8 cellular contexts compared by ENCODE assay signal in the genomic region with DNA sequence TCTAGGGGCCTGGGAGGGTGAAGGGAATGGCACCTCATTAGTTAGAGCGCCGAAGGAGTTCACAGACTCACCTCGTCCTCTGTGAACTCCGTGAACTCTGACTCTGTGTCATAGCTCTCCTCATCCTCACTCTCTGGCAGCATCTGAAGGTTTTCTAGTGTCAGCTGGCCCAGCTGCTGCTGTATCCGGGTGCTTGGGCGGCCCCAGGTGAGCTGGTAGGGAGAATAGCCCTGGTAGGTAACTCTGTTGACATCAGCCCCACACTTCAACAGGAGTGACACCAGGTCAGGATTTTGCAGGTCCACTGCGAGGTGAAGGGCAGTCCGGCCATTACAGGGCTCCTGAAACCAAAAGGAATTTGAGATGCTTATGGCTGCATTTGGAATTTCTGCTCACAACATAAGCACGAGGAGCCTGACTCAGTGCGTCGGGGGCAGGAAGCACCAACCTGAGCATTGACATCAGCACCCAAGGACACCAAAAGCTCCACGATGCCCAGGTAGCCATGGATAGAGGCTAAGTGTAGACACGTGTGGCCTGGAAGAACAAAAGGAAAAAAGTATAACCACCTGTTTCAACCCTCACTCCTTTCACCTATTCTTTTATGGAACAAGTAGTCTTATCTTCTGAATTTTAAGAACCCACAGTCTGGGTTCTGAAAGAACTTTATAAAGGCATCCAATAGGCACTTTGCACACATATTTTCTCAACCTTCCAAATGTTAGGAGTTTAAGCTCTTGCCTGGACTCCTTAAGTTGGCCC. TPM values are rescaled to one million over a fixed set of nuclear protein-coding genes. Genes with fewer than 3 reads are reported as not detected.
A peak's percentile ranks its signal among the peaks of the same experiment; 100 is the strongest.
DNase-seq lines count a peak whose midpoint lies in the region; ATAC-seq and TF ChIP-seq lines count a peak whose summit lies in the region.

No MANE protein-coding gene starts in this region.

- H3K4me1 ChIP-seq in HAP-1 (peaks cover 42% of the 10 kb centered on the region), foreskin keratinocyte (peaks cover 20% of the 10 kb centered on the region), skeletal muscle tissue (ENCODE audit: control insufficient read depth in 3 of 3, insufficient read depth in 3 of 3, low read length in 3 of 3) (peaks cover 50 to 67% (median 65%) of the 10 kb centered on the region in 3 donors)

- H3K4me1 Mint-ChIP-seq in activated T-cell treated with anti-CD3 and anti-CD28 coated beads, Interleukin-2, amount 50 U/mL, for 24 hours (ENCODE audit: low read depth): peaks cover 72% of the 10 kb centered on the region

- ATAC-seq in foreskin keratinocyte: no peak
- no peak for ATAC-seq in HG02938 (IDR thresholded peaks at IDR 0.05; ENCODE audit: unreplicated experiment)
- ATAC-seq in HG03439 (IDR thresholded peaks at IDR 0.05; ENCODE audit: unreplicated experiment): no peak
- ATAC-seq in HG03175 (IDR thresholded peaks at IDR 0.05; ENCODE audit: unreplicated experiment): no peak

- H3K27me3 ChIP-seq in HAP-1 (ENCODE audit: low read depth): no peaks in the 10 kb centered on the region
- no peaks in the 10 kb centered on the region for H3K27me3 ChIP-seq in foreskin keratinocyte
- no peaks in the 10 kb centered on the region for H3K27me3 ChIP-seq in skeletal muscle tissue (ENCODE audit: control insufficient read depth in 3 of 3, insufficient read depth in 3 of 3, low read length in 3 of 3)

- H3K9me3 ChIP-seq in HAP-1 (no peaks in the 10 kb centered on the region), skeletal muscle tissue (ENCODE audit: control insufficient read depth in 3 of 3, low read length in 3 of 3) (no peaks in the 10 kb centered on the region)

- in situ Hi-C loops in HAP-1 (cut with MboI; ENCODE audit: low sequenced_read_pairs): loop anchor here (25.0 kb wide), 1 partner anchor 840 kb away; no protein-coding TSS in a partner anchor

- peaks cover 53% of the 10 kb centered on the region for H3K36me3 Mint-ChIP-seq in activated T-cell treated with anti-CD3 and anti-CD28 coated beads, Interleukin-2, amount 50 U/mL, for 24 hours (ENCODE audit: low read depth)

- DNase-seq in HAP-1 (ENCODE audit: low spot score in 2 of 2) (no peak), foreskin keratinocyte (peak in 1 of 2 donors; percentile 48), mucosa of gallbladder (ENCODE audit: low spot score) (no peak)
- DNase-seq in activated T-cell treated with anti-CD3 and anti-CD28 coated beads, Interleukin-2, amount 50 U/mL, for 24 hours: peak; percentile 63

- peak overlapping the region; percentile 94 for H3K27ac ChIP-seq in foreskin keratinocyte
- H3K27ac ChIP-seq in skeletal muscle tissue (ENCODE audit: low read depth, low read length): peak overlapping the region; percentile 95

- peak overlapping the region; percentile 99 for H3K4me3 Mint-ChIP-seq in activated T-cell treated with anti-CD3 and anti-CD28 coated beads, Interleukin-2, amount 50 U/mL, for 24 hours

- peak; percentile 5 for TF ChIP-seq CTCF in foreskin keratinocyte (conservative IDR thresholded peaks at IDR 0.05)

- H3K27me3 Mint-ChIP-seq in activated T-cell treated with anti-CD3 and anti-CD28 coated beads, Interleukin-2, amount 50 U/mL, for 24 hours: no peaks in the 10 kb centered on the region

- peak overlapping the region; percentile 100 for H3K27ac Mint-ChIP-seq in activated T-cell treated with anti-CD3 and anti-CD28 coated beads, Interleukin-2, amount 50 U/mL, for 24 hours

- H3K4me3 ChIP-seq in HAP-1 (peak overlapping the region; percentile 86; the same call in 1 of the 2 replicates), skeletal muscle tissue (ENCODE audit: low read length in 3 of 3) (peak overlapping the region; percentile 96 to 97 (median 97))

- H3K36me3 ChIP-seq in HAP-1 (replicated peaks): peaks cover 39% of the 10 kb centered on the region
- peaks cover 36 to 42% (median 38%) of the 10 kb centered on the region in 3 donors for H3K36me3 ChIP-seq in skeletal muscle tissue (ENCODE audit: control insufficient read depth in 3 of 3, insufficient read depth in 3 of 3, low read length in 3 of 3)

- no peaks in the 10 kb centered on the region for H3K9me3 Mint-ChIP-seq in activated T-cell treated with anti-CD3 and anti-CD28 coated beads, Interleukin-2, amount 50 U/mL, for 24 hours

- H3K9ac ChIP-seq in skeletal muscle tissue (ENCODE audit: low read depth in 1 of 3, low read length in 3 of 3): peak overlapping the region; percentile 89 to 96 (median 92)

RNA-seq across cellular contexts. Expression of gene NFKBIA, which starts 2.0 kb away (rescaled TPM):
- 83.7 and 106 TPM in 2 replicates for total RNA-seq in foreskin keratinocyte
- 60.0 and 69.6 TPM in 2 replicates for polyA plus RNA-seq in foreskin keratinocyte
- 88.2 TPM for total RNA-seq in skeletal muscle tissue
- 74.8 TPM for total RNA-seq in mucosa of gallbladder
